In genomic region chr3:58238830-58239229, GRCh38 we compare ENCODE assay signal across 9 cellular contexts. TPM values are rescaled to one million over a fixed set of nuclear protein-coding genes. Genes with fewer than 3 reads are reported as not detected.
DNase-seq lines count a peak whose midpoint lies in the region; ATAC-seq and TF ChIP-seq lines count a peak whose summit lies in the region.
"Had no signal": no experiment of that assay in that cellular context is flagged by ENCODE, and none has a peak within 500 bp of the region (broad histone marks: within the 10 kb centered on the region; RNA-seq: fewer than 3 reads in every experiment).

No MANE protein-coding gene starts in this region.

- H3K27ac Mint-ChIP-seq in activated naive CD4-positive, alpha-beta T cell treated with anti-CD3 and anti-CD28 coated beads for 36 hours: no peak overlapping the region
- H3K27ac Mint-ChIP-seq in memory B cell: no peak overlapping the region

- H3K36me3 ChIP-seq in tibial nerve: no peaks in the 10 kb centered on the region

- intact Hi-C loops in activated naive CD4-positive, alpha-beta T cell treated with anti-CD3 and anti-CD28 coated beads for 36 hours (cut with micrococcal nuclease): loop anchor here (5.0 kb wide), 2 partner anchors 193 to 253 kb away; partner anchors contain the start of genes KCTD6 and PDHB

- 73% methylated on average over 7 of the region's 7 CpGs for WGBS in tibial nerve, 2 donors

- CTCF ChIA-PET in activated naive CD4-positive, alpha-beta T cell treated with anti-CD3 and anti-CD28 coated beads for 36 hours (lab: Charles Lee): interaction anchor here (0.5 to 2.0 kb wide), 5 partner anchors 15 to 248 kb away, joined by 3 to 6 read pairs (median 5); partner anchors contain the start of genes HTD2 and RPP14

- peak overlapping the region; percentile 78 for H3K27ac ChIP-seq in angular gyrus (ENCODE audit: low read depth, low read length)
- peak overlapping the region in 2 of 4 donors; percentile 85 to 89 for H3K27ac ChIP-seq in tibial nerve

- peaks cover 10% of the 10 kb centered on the region for H3K4me1 Mint-ChIP-seq in activated naive CD4-positive, alpha-beta T cell treated with anti-CD3 and anti-CD28 coated beads for 36 hours (ENCODE audit: low read depth)
- peaks cover 36% of the 10 kb centered on the region for H3K4me1 Mint-ChIP-seq in memory B cell

- H3K36me3 Mint-ChIP-seq in activated naive CD4-positive, alpha-beta T cell treated with anti-CD3 and anti-CD28 coated beads for 36 hours (ENCODE audit: low read depth): no peaks in the 10 kb centered on the region
- H3K36me3 Mint-ChIP-seq in memory B cell: no peaks in the 10 kb centered on the region

- ATAC-seq in memory B cell (ENCODE audit: low read depth): no peak
- ATAC-seq in GM18498 (IDR thresholded peaks at IDR 0.05; ENCODE audit: unreplicated experiment): no peak

- peaks cover 0 to 28% (median 13%) of the 10 kb centered on the region in 4 donors for H3K4me1 ChIP-seq in tibial nerve

- peaks cover 6% of the 10 kb centered on the region for H3K27me3 Mint-ChIP-seq in activated naive CD4-positive, alpha-beta T cell treated with anti-CD3 and anti-CD28 coated beads for 36 hours (ENCODE audit: low read depth)
- no peaks in the 10 kb centered on the region for H3K27me3 Mint-ChIP-seq in memory B cell

- no peak for DNase-seq in activated naive CD4-positive, alpha-beta T cell treated with anti-CD3 and anti-CD28 coated beads for 36 hours
- no peak for DNase-seq in activated naive CD4-positive, alpha-beta T cell treated with Interleukin-2 at 50 U/mL for 16 hours
- DNase-seq in memory B cell (ENCODE audit: low spot score in 2 of 2) (no peak), tibial nerve (ENCODE audit: low spot score in 2 of 2) (no peak), AG08396 (ENCODE audit: low spot score) (no peak), NCI-H1048 (lab: John Stamatoyannopoulos, UW) (no peak)
- DNase-seq: NCI-H1092 had no signal

- peak overlapping the region in 3 of 4 donors; percentile 66 to 87 (median 79) for H3K4me3 ChIP-seq in tibial nerve

- no peak for TF ChIP-seq POLR2A in tibial nerve (IDR thresholded peaks at IDR 0.05)

- no peaks in the 10 kb centered on the region for H3K9me3 Mint-ChIP-seq in activated naive CD4-positive, alpha-beta T cell treated with anti-CD3 and anti-CD28 coated beads for 36 hours
- no peaks in the 10 kb centered on the region for H3K9me3 Mint-ChIP-seq in memory B cell

- no peak for TF ChIP-seq CTCF in tibial nerve (IDR thresholded peaks at IDR 0.05)

- H3K9me3 ChIP-seq in tibial nerve: no peaks in the 10 kb centered on the region

- no peaks in the 10 kb centered on the region for H3K27me3 ChIP-seq in tibial nerve

- no peak for TF ChIP-seq EP300 in tibial nerve (IDR thresholded peaks at IDR 0.05)

- peak overlapping the region; percentile 86 for H3K4me3 Mint-ChIP-seq in activated naive CD4-positive, alpha-beta T cell treated with anti-CD3 and anti-CD28 coated beads for 36 hours
- peak overlapping the region; percentile 99 for H3K4me3 Mint-ChIP-seq in memory B cell

RNA-seq across cellular contexts. Expression of gene ABHD6, which starts 1.2 kb away (rescaled TPM):
- 1 to 10 TPM; 1.1 to 1.6 TPM for total RNA-seq in activated naive CD4-positive, alpha-beta T cell treated with anti-CD3 and anti-CD28 coated beads for 36 hours
- total RNA-seq in tibial nerve: 10 to 100 TPM; 18.8 to 29.7 (median 19.5) TPM

RNA-seq across cellular contexts. Expression of gene DNASE1L3, which starts 28.1 kb away (rescaled TPM):
- not detected for total RNA-seq in activated naive CD4-positive, alpha-beta T cell treated with anti-CD3 and anti-CD28 coated beads for 36 hours
- total RNA-seq in tibial nerve: 10 to 100 TPM in 1 of 4 donors, 1 to 10 TPM in 2, under 1 TPM in 1; 0.39 to 12.9 (median 1.5) TPM

Comparison
In these comparisons a context has a peak if more than half of its experiments do, and no peak if none do; other contexts are left out.
1. RNA of gene ABHD6, which starts 1.2 kb away (total RNA-seq): 18.8 to 29.7 TPM in tibial nerve; 1.1 to 1.6 TPM in activated naive CD4-positive, alpha-beta T cell treated with anti-CD3 and anti-CD28 coated beads for 36 hours; every median in the first group is over 4 times any median in the second.